Comparison of ENCODE assay signal across 26 cellular contexts in genomic region chr2:159204381-159204780, GRCh38.
"Had no signal": no experiment of that assay in that cellular context is flagged by ENCODE, and none has a peak within 500 bp of the region (broad histone marks: within the 10 kb centered on the region; RNA-seq: fewer than 3 reads in every experiment).

No MANE protein-coding gene starts in this region.

- H3K36me3 Mint-ChIP-seq: memory B cell; naive B cell; stimulated activated naive B cell treated with anti-CD40 and anti-IgM and Interleukin-4, amounts not matched to agents 10 μg/mL and 1 μg/mL and 100 μg/mL, for 72 hours had no signal

- H3K27me3 ChIP-seq: heart right ventricle, hepatocyte, ovary, right atrium auricular region, right lobe of liver, stomach, testis, tibial artery, upper lobe of right lung had no signal

- H3K4me1 ChIP-seq: right lobe of liver, testis had no signal

- H3K27ac ChIP-seq: hepatocyte, ovary, right lobe of liver, testis, upper lobe of right lung had no signal

- H3K36me3 ChIP-seq: ovary had no signal

- H3K27me3 Mint-ChIP-seq: naive B cell, progenitor cell of endocrine pancreas had no signal

- H3K9me3 ChIP-seq: heart right ventricle, ovary, right atrium auricular region, right lobe of liver, stomach, testis, tibial artery, upper lobe of right lung had no signal

- DNase-seq: heart right ventricle; kidney glomerular epithelial cell; left cardiac atrium; naive B cell; ovary; right lobe of liver; stimulated activated CD4-positive, alpha-beta T cell treated with anti-CD3 and anti-CD28 coated beads, Interleukin-12 subunit alpha, Interleukin-12 subunit beta, amount 100 ng/mL, for 4 hours; stimulated activated CD4-positive, alpha-beta T cell treated with anti-CD3 and anti-CD28 coated beads, Interleukin-15, amount 100 ng/mL, for 24 hours; stimulated activated CD4-positive, alpha-beta T cell treated with anti-CD3 and anti-CD28 coated beads, Interleukin-2, amount 100 ng/mL, for 24 hours; stimulated activated CD4-positive, alpha-beta T cell treated with anti-CD3 and anti-CD28 coated beads, Interleukin-4, amount 100 ng/mL, for 1 hour; stimulated activated naive B cell treated with anti-CD40 and anti-IgM and Interleukin-4, amounts not matched to agents 10 μg/mL and 1 μg/mL and 100 μg/mL, for 72 hours; stimulated activated naive CD8-positive, alpha-beta T cell treated with anti-CD3 and anti-CD28 coated beads, Interleukin-15, Interleukin-2, amounts not matched to agents 100 U/mL and 50 U/mL, for 24 hours; stomach; testis; tibial artery; trophoblast cell; upper lobe of right lung had no signal

- ATAC-seq: heart right ventricle; left cardiac atrium; left lobe of liver; right lobe of liver; stimulated activated naive B cell treated with anti-CD40 and anti-IgM and Interleukin-4, amounts not matched to agents 10 μg/mL and 1 μg/mL and 100 μg/mL, for 72 hours; stimulated activated naive CD8-positive, alpha-beta T cell treated with anti-CD3 and anti-CD28 coated beads, Interleukin-15, Interleukin-2, amounts not matched to agents 100 U/mL and 50 U/mL, for 24 hours; upper lobe of right lung had no signal

- H2AFZ ChIP-seq: hepatocyte had no signal

- H3K9me3 Mint-ChIP-seq: memory B cell; naive B cell; nephron; neural crest cell; stimulated activated naive B cell treated with anti-CD40 and anti-IgM and Interleukin-4, amounts not matched to agents 10 μg/mL and 1 μg/mL and 100 μg/mL, for 72 hours had no signal

- H3K27ac Mint-ChIP-seq: memory B cell; naive B cell; nephron; progenitor cell of endocrine pancreas; stimulated activated naive B cell treated with anti-CD40 and anti-IgM and Interleukin-4, amounts not matched to agents 10 μg/mL and 1 μg/mL and 100 μg/mL, for 72 hours had no signal

- H3K4me2 ChIP-seq: hepatocyte, smooth muscle cell had no signal

- H3K4me3 ChIP-seq: heart right ventricle, hepatocyte, lung, ovary, right atrium auricular region, right lobe of liver, smooth muscle cell, stomach, testis, tibial artery, upper lobe of right lung had no signal

- H3K4me3 Mint-ChIP-seq: memory B cell; naive B cell; nephron; neural crest cell; stimulated activated naive B cell treated with anti-CD40 and anti-IgM and Interleukin-4, amounts not matched to agents 10 μg/mL and 1 μg/mL and 100 μg/mL, for 72 hours had no signal
